ENCODE assay signal across 11 cellular contexts in the genomic region with DNA sequence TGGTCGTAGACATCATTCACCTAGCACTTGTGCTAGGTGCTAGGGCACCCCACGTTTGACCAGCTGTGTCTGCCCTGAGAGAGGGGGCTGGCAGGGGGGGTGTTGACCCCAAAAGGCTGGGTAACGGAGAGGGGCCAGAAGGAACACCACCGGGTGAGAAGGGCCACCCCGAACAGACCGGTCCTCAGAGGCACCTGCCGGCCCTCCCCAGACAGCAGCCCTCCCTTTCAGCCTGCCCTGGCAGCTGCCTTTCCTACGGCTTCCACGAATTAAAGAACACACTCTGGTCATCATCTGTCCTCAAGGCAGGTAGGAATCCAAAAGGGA. TPM values are rescaled to one million over a fixed set of nuclear protein-coding genes. Genes with fewer than 3 reads are reported as not detected.
DNase-seq lines count a peak whose midpoint lies in the region; ATAC-seq lines count a peak whose summit lies in the region.
"Had no signal": no experiment of that assay in that cellular context is flagged by ENCODE, and none has a peak within 500 bp of the region (broad histone marks: within the 10 kb centered on the region; RNA-seq: fewer than 3 reads in every experiment).

No MANE protein-coding gene starts in this region.

- H3K36me3 ChIP-seq in mucosa of rectum (ENCODE audit: control insufficient read depth in 2 of 2, insufficient read depth in 2 of 2, low read length in 2 of 2) (no peaks in the 10 kb centered on the region), urinary bladder (ENCODE audit: insufficient read depth) (no peaks in the 10 kb centered on the region)

- H3K9me3 Mint-ChIP-seq in dendritic cell treated with granulocyte-macrophage colony-stimulating factor and Interleukin-4, amounts not matched to agents 40 ng/mL and 50 ng/mL, for 4 days: no peaks in the 10 kb centered on the region

- 33% methylated on average over 9 of the region's 9 CpGs for WGBS in urinary bladder

- H3K4me3 ChIP-seq in mucosa of rectum (ENCODE audit: low read length in 2 of 2) (peak overlapping the region; percentile 13 to 60), urinary bladder (ENCODE audit: low read depth, low read length) (peak overlapping the region; percentile 40)

- no peak overlapping the region for H3K27ac Mint-ChIP-seq in dendritic cell treated with granulocyte-macrophage colony-stimulating factor and Interleukin-4, amounts not matched to agents 40 ng/mL and 50 ng/mL, for 4 days

- intact Hi-C loops in cardiac septum (cut with DNase I) (loop anchor here (2.0 kb wide), 1 partner anchor 15 kb away; no protein-coding TSS in a partner anchor), left cardiac atrium (cut with DNase I) (no loop called here)
- intact Hi-C loops in dendritic cell treated with granulocyte-macrophage colony-stimulating factor and Interleukin-4, amounts not matched to agents 40 ng/mL and 50 ng/mL, for 4 days (cut with micrococcal nuclease): loop anchor here (2.0 kb wide), 1 partner anchor 17 kb away; no protein-coding TSS in a partner anchor

- H3K4me1 ChIP-seq in mucosa of rectum (ENCODE audit: control insufficient read depth in 2 of 2, insufficient read depth in 2 of 2, low read length in 2 of 2): peaks cover 10 to 17% of the 10 kb centered on the region in 2 donors
- no peaks in the 10 kb centered on the region for H3K4me1 ChIP-seq in urinary bladder (ENCODE audit: insufficient read depth)

- peak overlapping the region; percentile 73 for H3K4me3 Mint-ChIP-seq in dendritic cell treated with granulocyte-macrophage colony-stimulating factor and Interleukin-4, amounts not matched to agents 40 ng/mL and 50 ng/mL, for 4 days

- H3K9me3 ChIP-seq in mucosa of rectum (ENCODE audit: control insufficient read depth in 2 of 2, low read length in 2 of 2): no peaks in the 10 kb centered on the region

- no peak overlapping the region for H3K27ac ChIP-seq in mucosa of rectum (ENCODE audit: low read depth in 2 of 2, low read length in 2 of 2)
- no peak overlapping the region for H3K27ac ChIP-seq in urinary bladder (ENCODE audit: low read depth)
- H3K27ac ChIP-seq: C4-2B had no signal

- no peak for ATAC-seq in left cardiac atrium

- peak; percentile 58 for DNase-seq in cardiac septum (ENCODE audit: low spot score)
- no peak for DNase-seq in left cardiac atrium
- DNase-seq in NCI-H2196 treated with DMSO at 0.1 percent for 48 hours (lab: John Stamatoyannopoulos, UW; ENCODE audit: unreplicated experiment): no peak
- no peak for DNase-seq in effector CD8-positive, alpha-beta T cell (lab: John Stamatoyannopoulos, UW)
- DNase-seq in mucosa of gallbladder (ENCODE audit: low spot score): no peak
- DNase-seq: activated CD4-positive, CD25-positive, alpha-beta regulatory T cell treated with anti-CD3 and anti-CD28 coated beads, Interleukin-2, amount 50 U/mL, for 72 hours; cerebellar nuclear complex had no signal

- H3K36me3 Mint-ChIP-seq in dendritic cell treated with granulocyte-macrophage colony-stimulating factor and Interleukin-4, amounts not matched to agents 40 ng/mL and 50 ng/mL, for 4 days (ENCODE audit: low read depth): no peaks in the 10 kb centered on the region

- peaks cover 35% of the 10 kb centered on the region for H3K4me1 Mint-ChIP-seq in dendritic cell treated with granulocyte-macrophage colony-stimulating factor and Interleukin-4, amounts not matched to agents 40 ng/mL and 50 ng/mL, for 4 days (ENCODE audit: low read depth)

- peaks cover 14 to 20% of the 10 kb centered on the region in 2 donors for H3K27me3 ChIP-seq in mucosa of rectum (ENCODE audit: control insufficient read depth in 2 of 2, insufficient read depth in 2 of 2, low read length in 2 of 2)

- peaks cover 48% of the 10 kb centered on the region for H3K27me3 Mint-ChIP-seq in dendritic cell treated with granulocyte-macrophage colony-stimulating factor and Interleukin-4, amounts not matched to agents 40 ng/mL and 50 ng/mL, for 4 days

- no peak overlapping the region for H3K9ac ChIP-seq in mucosa of rectum (ENCODE audit: low read depth in 1 of 2, low read length in 2 of 2)

RNA-seq across cellular contexts. Expression of a gene that starts 1.0 kb away (rescaled TPM):
- total RNA-seq in cardiac septum: 12.1 TPM
- total RNA-seq in left cardiac atrium: 10 to 100 TPM in 1 of 2 donors, 1 to 10 TPM in 1; 6.1 to 15.6 TPM
- 0.53 TPM for total RNA-seq in urinary bladder
- polyA plus RNA-seq in urinary bladder: 0.11 TPM
- 1.6 TPM for total RNA-seq in mucosa of gallbladder

RNA-seq across cellular contexts. Expression of a gene that starts 23.1 kb away (rescaled TPM):
- total RNA-seq in cardiac septum (not detected), left cardiac atrium (not detected), urinary bladder (not detected), mucosa of gallbladder (not detected)
- 0.09 TPM for polyA plus RNA-seq in urinary bladder

RNA-seq across cellular contexts. Expression of a gene that starts 52.5 kb away (rescaled TPM):
- not detected for total RNA-seq in cardiac septum
- not detected for total RNA-seq in left cardiac atrium
- 0.11 TPM for total RNA-seq in urinary bladder
- polyA plus RNA-seq in urinary bladder: not detected
- not detected for total RNA-seq in mucosa of gallbladder

Comparison
In these comparisons a context has a peak if more than half of its experiments do, and no peak if none do; other contexts are left out.
1. intact Hi-C loops: an anchor here in cardiac septum (2.0 kb wide) and dendritic cell treated with granulocyte-macrophage colony-stimulating factor and Interleukin-4, amounts not matched to agents 40 ng/mL and 50 ng/mL, for 4 days (2.0 kb wide); none called in left cardiac atrium.